14 cellular contexts compared by ENCODE assay signal in genomic region chr5:88226881-88227450, GRCh38.
DNase-seq lines count a peak whose midpoint lies in the region; ATAC-seq and TF ChIP-seq lines count a peak whose summit lies in the region.
"Had no signal": no experiment of that assay in that cellular context is flagged by ENCODE, and none has a peak within 500 bp of the region (broad histone marks: within the 10 kb centered on the region; RNA-seq: fewer than 3 reads in every experiment).

No MANE protein-coding gene starts in this region.

- POLR2A ChIA-PET in GM10248 (lab: Yijun Ruan, JAX) = no interaction called here

- CTCF ChIA-PET in GM10248 (lab: Yijun Ruan, JAX) = interaction anchor here (1.1 to 3.1 kb wide), 5 partner anchors 9 to 15 kb away, joined by 3 to 11 read pairs (median 6); no protein-coding TSS in a partner anchor

- ATAC-seq in GM19324 (IDR thresholded peaks at IDR 0.05; ENCODE audit: low FRiP score, unreplicated experiment) (peak; percentile 74), HG02623 (IDR thresholded peaks at IDR 0.05; ENCODE audit: unreplicated experiment) (peak; percentile 80), HG03442 (IDR thresholded peaks at IDR 0.05; ENCODE audit: unreplicated experiment) (peak; percentile 84)

- TF ChIP-seq CTCF in GM10248 (IDR thresholded peaks at IDR 0.05; ENCODE audit: control extremely low read depth, extremely low read depth, low read depth, missing control alignments) = no peak

- DNase-seq in GM10248 (ENCODE audit: extremely low spot score) = peak; percentile 13
- DNase-seq in NCI-H2196 (lab: John Stamatoyannopoulos, UW; ENCODE audit: unreplicated experiment) = no peak
- DNase-seq in activated CD4-positive, alpha-beta T cell treated with anti-CD3 and anti-CD28 coated beads, Interleukin-2, amount 50 U/mL, for 4 hours = no peak
- no peak for DNase-seq in NCI-H187 treated with DMSO at 0.1 percent for 48 hours (lab: John Stamatoyannopoulos, UW)
- DNase-seq in AG20443 (ENCODE audit: low spot score) = no peak
- DNase-seq: activated CD8-positive, alpha-beta memory T cell treated with anti-CD3 and anti-CD28 coated beads, Interleukin-2, amount 50 U/mL, for 48 hours; BE2C; GF-D8; HFFc6; T-helper 1 cell; upper lobe of left lung had no signal
